Comparison of ENCODE assay signal across 2 cellular contexts in the genomic region with DNA sequence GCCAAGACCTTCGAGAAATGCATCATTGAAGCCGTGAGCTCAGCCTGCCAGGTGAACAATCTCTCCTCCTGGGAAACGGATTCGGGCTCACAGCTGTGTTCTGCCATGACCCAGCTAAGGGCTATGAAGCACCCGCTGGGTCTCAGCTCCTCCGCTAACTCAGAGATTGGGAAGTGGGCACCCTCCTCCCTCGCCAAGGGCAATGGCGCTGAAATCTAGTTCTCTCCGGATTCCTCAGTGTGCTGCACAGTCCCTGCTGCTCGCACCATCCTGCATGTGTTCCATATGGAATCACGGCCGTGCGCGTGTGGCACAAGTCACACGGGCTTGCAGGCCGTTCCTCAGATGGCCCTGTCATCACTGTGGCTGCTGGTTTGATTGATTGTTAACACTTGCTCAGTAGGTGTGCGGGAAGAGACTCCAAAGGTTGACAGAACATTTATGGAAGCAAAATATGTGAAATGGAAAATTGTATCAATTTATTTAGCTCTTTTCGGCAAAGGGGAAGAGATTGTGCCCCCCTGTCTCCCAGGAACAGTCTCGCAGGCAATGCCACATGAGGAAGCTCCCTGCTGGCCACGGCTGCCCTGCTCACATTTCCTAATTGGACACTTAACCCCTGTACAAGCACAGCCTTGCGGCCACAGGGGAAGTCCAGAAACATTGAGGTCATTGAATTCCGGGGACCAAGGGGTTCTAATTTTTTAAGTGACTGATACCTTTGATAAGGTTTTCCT.
A peak's percentile ranks its signal among the peaks of the same experiment; 100 is the strongest.
TF ChIP-seq lines count a peak whose summit lies in the region.

No MANE protein-coding gene starts in this region.

TF ChIP-seq in IMR-90, 13 proteins besides CTCF, POLR2A, EP300 and RAD21:
- TF ChIP-seq SMC3 (IDR thresholded peaks at IDR 0.05; ENCODE audit: low read depth, low read length), result no peak
- TF ChIP-seq, protein P1, sequence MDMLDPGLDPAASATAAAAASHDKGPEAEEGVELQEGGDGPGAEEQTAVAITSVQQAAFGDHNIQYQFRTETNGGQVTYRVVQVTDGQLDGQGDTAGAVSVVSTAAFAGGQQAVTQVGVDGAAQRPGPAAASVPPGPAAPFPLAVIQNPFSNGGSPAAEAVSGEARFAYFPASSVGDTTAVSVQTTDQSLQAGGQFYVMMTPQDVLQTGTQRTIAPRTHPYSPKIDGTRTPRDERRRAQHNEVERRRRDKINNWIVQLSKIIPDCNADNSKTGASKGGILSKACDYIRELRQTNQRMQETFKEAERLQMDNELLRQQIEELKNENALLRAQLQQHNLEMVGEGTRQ (IDR thresholded peaks at IDR 0.05; ENCODE audit: low read depth, low read length), result no peak
- no peak for TF ChIP-seq MXI1 (IDR thresholded peaks at IDR 0.05; ENCODE audit: borderline replicate concordance, low read depth, low read length)
- TF ChIP-seq RFX5 (IDR thresholded peaks at IDR 0.05; ENCODE audit: low read depth, low read length), result no peak
- TF ChIP-seq CHD1 (IDR thresholded peaks at IDR 0.05; ENCODE audit: low read depth, low read length), result no peak
- TF ChIP-seq MAFK (IDR thresholded peaks at IDR 0.05; ENCODE audit: low read depth, low read length), result no peak
- no peak for TF ChIP-seq BHLHE40 (IDR thresholded peaks at IDR 0.05; ENCODE audit: low read depth, low read length)

TF ChIP-seq in K562, 482 proteins besides CTCF, POLR2A, EP300 and RAD21:
- TF ChIP-seq BACH1 (tag; IDR thresholded peaks at IDR 0.05) (no peak), MEIS2 (IDR thresholded peaks at IDR 0.05; ENCODE audit: partially characterized antibody) (peak; percentile 67)
- TF ChIP-seq, protein P2, sequence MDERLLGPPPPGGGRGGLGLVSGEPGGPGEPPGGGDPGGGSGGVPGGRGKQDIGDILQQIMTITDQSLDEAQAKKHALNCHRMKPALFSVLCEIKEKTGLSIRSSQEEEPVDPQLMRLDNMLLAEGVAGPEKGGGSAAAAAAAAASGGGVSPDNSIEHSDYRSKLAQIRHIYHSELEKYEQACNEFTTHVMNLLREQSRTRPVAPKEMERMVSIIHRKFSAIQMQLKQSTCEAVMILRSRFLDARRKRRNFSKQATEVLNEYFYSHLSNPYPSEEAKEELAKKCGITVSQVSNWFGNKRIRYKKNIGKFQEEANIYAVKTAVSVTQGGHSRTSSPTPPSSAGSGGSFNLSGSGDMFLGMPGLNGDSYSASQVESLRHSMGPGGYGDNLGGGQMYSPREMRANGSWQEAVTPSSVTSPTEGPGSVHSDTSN (CRISPR knock-in tag; IDR thresholded peaks at IDR 0.05; ENCODE audit: low read depth), result no peak
- TF ChIP-seq, protein P2 (tag; conservative IDR thresholded peaks at IDR 0.05; ENCODE audit: low read depth), result peak; percentile 47
- TF ChIP-seq, protein P3, sequence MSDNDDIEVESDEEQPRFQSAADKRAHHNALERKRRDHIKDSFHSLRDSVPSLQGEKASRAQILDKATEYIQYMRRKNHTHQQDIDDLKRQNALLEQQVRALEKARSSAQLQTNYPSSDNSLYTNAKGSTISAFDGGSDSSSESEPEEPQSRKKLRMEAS (CRISPR knock-in tag; IDR thresholded peaks at IDR 0.05), result 0 out of 2 replicates have a peak, but pooled peaks have one; percentile 23
